In genomic region chr2:36296798-36297197, GRCh38 we compare ENCODE assay signal across 22 cellular contexts.
"Had no signal": no experiment of that assay in that cellular context is flagged by ENCODE, and none has a peak within 500 bp of the region (broad histone marks: within the 10 kb centered on the region; RNA-seq: fewer than 3 reads in every experiment).

No MANE protein-coding gene starts in this region.

- H3K27me3 ChIP-seq: cardiac muscle cell, upper lobe of right lung had no signal

- H3K9me3 Mint-ChIP-seq: activated CD4-positive, alpha-beta memory T cell treated with anti-CD3 and anti-CD28 coated beads for 36 hours; activated naive CD8-positive, alpha-beta T cell treated with anti-CD3 and anti-CD28 coated beads for 36 hours; effector memory CD8-positive, alpha-beta T cell had no signal

- DNase-seq: activated CD4-positive, alpha-beta memory T cell treated with anti-CD3 and anti-CD28 coated beads for 36 hours; activated CD4-positive, alpha-beta T cell treated with anti-CD3 and anti-CD28 coated beads for 36 hours; activated naive CD8-positive, alpha-beta T cell treated with anti-CD3 and anti-CD28 coated beads for 36 hours; amniotic stem cell; effector memory CD8-positive, alpha-beta T cell; foreskin melanocyte; glutamatergic neuron; hippocampal formation; kidney; left ventricle myocardium inferior; mammary epithelial cell; nephron progenitor cell; nucleus accumbens; posterior cingulate gyrus; stimulated activated CD4-positive, alpha-beta T cell treated with anti-CD3 and anti-CD28 coated beads, Interleukin-12 subunit alpha, Interleukin-12 subunit beta, amount 100 ng/mL, for 4 hours; stimulated activated CD4-positive, alpha-beta T cell treated with anti-CD3 and anti-CD28 coated beads, Interleukin-1b, Interleukin-23, amount 100 ng/mL, for 48 hours; stimulated activated CD8-positive, alpha-beta memory T cell treated with anti-CD3 and anti-CD28 coated beads, Interleukin-4, amount 100 ng/mL, for 48 hours; stimulated activated naive CD4-positive, alpha-beta T cell; upper lobe of right lung had no signal

- ATAC-seq: activated CD4-positive, alpha-beta T cell treated with anti-CD3 and anti-CD28 coated beads for 36 hours; effector memory CD8-positive, alpha-beta T cell; upper lobe of right lung had no signal

- H3K27ac ChIP-seq: cardiac muscle cell, epithelial cell of prostate, left ventricle myocardium inferior, upper lobe of right lung had no signal

- H3K36me3 ChIP-seq: cardiac muscle cell, left ventricle myocardium inferior, upper lobe of right lung had no signal

- H3K4me3 Mint-ChIP-seq: activated CD4-positive, alpha-beta memory T cell treated with anti-CD3 and anti-CD28 coated beads for 36 hours; activated CD4-positive, alpha-beta T cell treated with anti-CD3 and anti-CD28 coated beads for 36 hours; activated naive CD8-positive, alpha-beta T cell treated with anti-CD3 and anti-CD28 coated beads for 36 hours; dendritic cell treated with granulocyte-macrophage colony-stimulating factor and Interleukin-4, amounts not matched to agents 40 ng/mL and 50 ng/mL, for 4 days; effector memory CD8-positive, alpha-beta T cell; nephron progenitor cell had no signal

- H3K27me3 Mint-ChIP-seq: activated CD4-positive, alpha-beta memory T cell treated with anti-CD3 and anti-CD28 coated beads for 36 hours; activated CD4-positive, alpha-beta T cell treated with anti-CD3 and anti-CD28 coated beads for 36 hours; activated naive CD8-positive, alpha-beta T cell treated with anti-CD3 and anti-CD28 coated beads for 36 hours; dendritic cell treated with granulocyte-macrophage colony-stimulating factor and Interleukin-4, amounts not matched to agents 40 ng/mL and 50 ng/mL, for 4 days; effector memory CD8-positive, alpha-beta T cell had no signal

- H3K4me3 ChIP-seq: cardiac muscle cell, left ventricle myocardium inferior, upper lobe of right lung had no signal

- H3K36me3 Mint-ChIP-seq: activated CD4-positive, alpha-beta memory T cell treated with anti-CD3 and anti-CD28 coated beads for 36 hours; activated naive CD8-positive, alpha-beta T cell treated with anti-CD3 and anti-CD28 coated beads for 36 hours had no signal

- H3K27ac Mint-ChIP-seq: activated CD4-positive, alpha-beta memory T cell treated with anti-CD3 and anti-CD28 coated beads for 36 hours; activated CD4-positive, alpha-beta T cell treated with anti-CD3 and anti-CD28 coated beads for 36 hours; activated naive CD8-positive, alpha-beta T cell treated with anti-CD3 and anti-CD28 coated beads for 36 hours; dendritic cell treated with granulocyte-macrophage colony-stimulating factor and Interleukin-4, amounts not matched to agents 40 ng/mL and 50 ng/mL, for 4 days; nephron progenitor cell had no signal

- H3K9me3 ChIP-seq: left ventricle myocardium inferior, upper lobe of right lung had no signal

- H3K4me1 ChIP-seq: left ventricle myocardium inferior, upper lobe of right lung had no signal
